ENCODE assay signal across 1 cellular context in the genomic region with DNA sequence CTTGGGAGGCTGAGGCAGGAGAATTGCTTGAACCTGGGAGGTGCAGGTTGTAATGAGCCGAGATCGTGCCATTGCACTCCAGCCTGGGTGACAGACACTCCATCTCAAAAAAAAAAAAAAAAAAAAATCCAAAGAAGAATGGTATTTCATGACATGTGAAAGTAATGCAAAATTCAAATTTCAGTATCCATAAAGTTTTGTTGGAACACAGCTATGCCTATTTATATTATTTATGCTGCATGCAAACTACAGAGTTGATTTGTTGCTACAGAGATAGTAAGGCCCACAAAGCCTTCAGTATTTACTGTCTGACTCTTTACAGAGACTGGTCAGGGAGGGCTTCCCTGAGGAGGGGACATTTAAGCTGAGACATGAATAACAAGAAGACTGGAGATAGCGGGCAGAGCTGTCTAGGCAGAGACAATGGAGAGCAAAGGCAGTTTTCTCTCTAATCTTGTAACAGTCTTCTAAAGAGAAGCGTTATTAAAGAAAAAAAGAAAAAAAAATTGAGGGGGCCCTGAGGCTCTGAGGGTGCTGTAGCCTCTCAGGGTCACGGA.
TF ChIP-seq lines count a peak whose summit lies in the region.

No MANE protein-coding gene starts in this region.

TF ChIP-seq in GM23338, 12 proteins besides CTCF, POLR2A, EP300 and RAD21:
- TF ChIP-seq, protein P1, sequence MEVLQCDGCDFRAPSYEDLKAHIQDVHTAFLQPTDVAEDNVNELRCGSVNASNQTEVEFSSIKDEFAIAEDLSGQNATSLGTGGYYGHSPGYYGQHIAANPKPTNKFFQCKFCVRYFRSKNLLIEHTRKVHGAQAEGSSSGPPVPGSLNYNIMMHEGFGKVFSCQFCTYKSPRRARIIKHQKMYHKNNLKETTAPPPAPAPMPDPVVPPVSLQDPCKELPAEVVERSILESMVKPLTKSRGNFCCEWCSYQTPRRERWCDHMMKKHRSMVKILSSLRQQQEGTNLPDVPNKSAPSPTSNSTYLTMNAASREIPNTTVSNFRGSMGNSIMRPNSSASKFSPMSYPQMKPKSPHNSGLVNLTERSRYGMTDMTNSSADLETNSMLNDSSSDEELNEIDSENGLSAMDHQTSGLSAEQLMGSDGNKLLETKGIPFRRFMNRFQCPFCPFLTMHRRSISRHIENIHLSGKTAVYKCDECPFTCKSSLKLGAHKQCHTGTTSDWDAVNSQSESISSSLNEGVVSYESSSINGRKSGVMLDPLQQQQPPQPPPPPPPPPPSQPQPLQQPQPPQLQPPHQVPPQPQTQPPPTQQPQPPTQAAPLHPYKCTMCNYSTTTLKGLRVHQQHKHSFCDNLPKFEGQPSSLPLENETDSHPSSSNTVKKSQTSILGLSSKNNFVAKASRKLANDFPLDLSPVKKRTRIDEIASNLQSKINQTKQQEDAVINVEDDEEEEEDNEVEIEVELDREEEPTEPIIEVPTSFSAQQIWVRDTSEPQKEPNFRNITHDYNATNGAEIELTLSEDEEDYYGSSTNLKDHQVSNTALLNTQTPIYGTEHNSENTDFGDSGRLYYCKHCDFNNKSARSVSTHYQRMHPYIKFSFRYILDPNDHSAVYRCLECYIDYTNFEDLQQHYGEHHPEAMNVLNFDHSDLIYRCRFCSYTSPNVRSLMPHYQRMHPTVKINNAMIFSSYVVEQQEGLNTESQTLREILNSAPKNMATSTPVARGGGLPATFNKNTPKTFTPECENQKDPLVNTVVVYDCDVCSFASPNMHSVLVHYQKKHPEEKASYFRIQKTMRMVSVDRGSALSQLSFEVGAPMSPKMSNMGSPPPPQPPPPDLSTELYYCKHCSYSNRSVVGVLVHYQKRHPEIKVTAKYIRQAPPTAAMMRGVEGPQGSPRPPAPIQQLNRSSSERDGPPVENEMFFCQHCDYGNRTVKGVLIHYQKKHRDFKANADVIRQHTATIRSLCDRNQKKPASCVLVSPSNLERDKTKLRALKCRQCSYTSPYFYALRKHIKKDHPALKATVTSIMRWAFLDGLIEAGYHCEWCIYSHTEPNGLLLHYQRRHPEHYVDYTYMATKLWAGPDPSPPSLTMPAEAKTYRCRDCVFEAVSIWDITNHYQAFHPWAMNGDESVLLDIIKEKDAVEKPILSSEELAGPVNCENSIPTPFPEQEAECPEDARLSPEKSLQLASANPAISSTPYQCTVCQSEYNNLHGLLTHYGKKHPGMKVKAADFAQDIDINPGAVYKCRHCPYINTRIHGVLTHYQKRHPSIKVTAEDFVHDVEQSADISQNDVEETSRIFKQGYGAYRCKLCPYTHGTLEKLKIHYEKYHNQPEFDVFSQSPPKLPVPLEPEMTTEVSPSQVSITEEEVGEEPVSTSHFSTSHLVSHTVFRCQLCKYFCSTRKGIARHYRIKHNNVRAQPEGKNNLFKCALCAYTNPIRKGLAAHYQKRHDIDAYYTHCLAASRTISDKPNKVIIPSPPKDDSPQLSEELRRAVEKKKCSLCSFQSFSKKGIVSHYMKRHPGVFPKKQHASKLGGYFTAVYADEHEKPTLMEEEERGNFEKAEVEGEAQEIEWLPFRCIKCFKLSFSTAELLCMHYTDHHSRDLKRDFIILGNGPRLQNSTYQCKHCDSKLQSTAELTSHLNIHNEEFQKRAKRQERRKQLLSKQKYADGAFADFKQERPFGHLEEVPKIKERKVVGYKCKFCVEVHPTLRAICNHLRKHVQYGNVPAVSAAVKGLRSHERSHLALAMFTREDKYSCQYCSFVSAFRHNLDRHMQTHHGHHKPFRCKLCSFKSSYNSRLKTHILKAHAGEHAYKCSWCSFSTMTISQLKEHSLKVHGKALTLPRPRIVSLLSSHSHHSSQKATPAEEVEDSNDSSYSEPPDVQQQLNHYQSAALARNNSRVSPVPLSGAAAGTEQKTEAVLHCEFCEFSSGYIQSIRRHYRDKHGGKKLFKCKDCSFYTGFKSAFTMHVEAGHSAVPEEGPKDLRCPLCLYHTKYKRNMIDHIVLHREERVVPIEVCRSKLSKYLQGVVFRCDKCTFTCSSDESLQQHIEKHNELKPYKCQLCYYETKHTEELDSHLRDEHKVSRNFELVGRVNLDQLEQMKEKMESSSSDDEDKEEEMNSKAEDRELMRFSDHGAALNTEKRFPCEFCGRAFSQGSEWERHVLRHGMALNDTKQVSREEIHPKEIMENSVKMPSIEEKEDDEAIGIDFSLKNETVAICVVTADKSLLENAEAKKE (CRISPR knock-in tag; IDR thresholded peaks at IDR 0.05) = no peak
- TF ChIP-seq STAT1 (IDR thresholded peaks at IDR 0.05; ENCODE audit: unreplicated experiment) = no peak
- no peak for TF ChIP-seq ZNF331 (CRISPR knock-in tag; IDR thresholded peaks at IDR 0.05; ENCODE audit: low read depth)
- no peak for TF ChIP-seq POLR2AphosphoS5 (IDR thresholded peaks at IDR 0.05; ENCODE audit: low read depth)
